ENCODE assay signal across 14 cellular contexts in genomic region chr17:27891841-27892240, GRCh38.
"Had no signal": no experiment of that assay in that cellular context is flagged by ENCODE, and none has a peak within 500 bp of the region (broad histone marks: within the 10 kb centered on the region; RNA-seq: fewer than 3 reads in every experiment).

No MANE protein-coding gene starts in this region.

- DNase-seq: activated CD4-positive, alpha-beta T cell treated with anti-CD3 and anti-CD28 coated beads for 4 hours; activated naive CD4-positive, alpha-beta T cell treated with Interleukin-2 at 50 U/mL for 16 hours; activated T-cell treated with anti-CD3 and anti-CD28 coated beads for 4 hours; left colon; lower lobe of right lung; midbrain; right lobe of liver; stimulated activated CD4-positive, alpha-beta T cell treated with anti-CD3 and anti-CD28 coated beads, Interleukin-4, amount 100 ng/mL, for 4 hours; stimulated activated CD8-positive, alpha-beta memory T cell treated with anti-CD3 and anti-CD28 coated beads, Interleukin-4, amount 100 ng/mL, for 48 hours; stimulated activated naive CD4-positive, alpha-beta T cell treated with Interleukin-2 at 50 U/mL for 16 hours; substantia nigra; T1000; transverse colon had no signal

- ATAC-seq: activated T-helper 17 cell treated with anti-CD3 and anti-CD28 coated beads, Interleukin-2, amount 50 U/mL, for 72 hours; left colon; lower lobe of right lung; right lobe of liver had no signal

- H3K9me3 Mint-ChIP-seq: activated T-helper 17 cell treated with anti-CD3 and anti-CD28 coated beads, Interleukin-2, amount 50 U/mL, for 72 hours had no signal

- H3K9me3 ChIP-seq: lower lobe of right lung, right lobe of liver, transverse colon had no signal

- H3K36me3 ChIP-seq: lower lobe of right lung, right lobe of liver, transverse colon had no signal

- H3K27me3 ChIP-seq: right lobe of liver had no signal
